ENCODE assay signal across 13 cellular contexts in the genomic region with DNA sequence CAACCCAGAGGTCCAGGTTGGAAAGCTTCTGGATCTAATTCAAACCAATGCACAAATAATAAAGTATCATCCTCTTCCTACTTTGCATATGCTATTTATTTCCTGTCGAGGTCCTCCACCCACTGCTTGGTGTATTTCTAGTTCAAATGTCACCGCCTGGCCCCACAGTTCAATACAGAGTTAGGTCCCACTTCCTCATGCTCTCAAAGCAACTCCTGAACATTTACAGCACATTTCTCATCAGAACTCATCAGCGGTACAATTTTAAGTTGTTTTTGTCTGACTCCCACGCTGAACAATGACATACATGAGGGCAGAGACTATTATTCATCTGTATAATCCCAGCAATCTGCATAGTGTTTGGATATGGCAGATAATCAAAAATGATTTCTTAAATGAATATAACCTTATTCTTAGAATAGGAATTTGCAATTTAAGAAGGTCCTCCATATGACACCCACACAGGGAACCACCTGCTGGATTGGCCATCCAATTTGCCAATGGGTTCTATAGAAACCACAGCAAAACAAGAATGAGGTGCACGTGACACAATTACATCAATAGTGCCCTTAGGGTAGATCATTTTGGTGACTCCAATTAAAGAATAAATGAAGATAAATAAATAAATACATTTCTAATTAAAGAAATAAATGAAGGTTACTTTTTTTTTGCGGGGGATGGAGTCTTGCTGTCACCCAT. TPM values are rescaled to one million over a fixed set of nuclear protein-coding genes. Genes with fewer than 3 reads are reported as not detected.
DNase-seq lines count a peak whose midpoint lies in the region; ATAC-seq and TF ChIP-seq lines count a peak whose summit lies in the region.
"Had no signal": no experiment of that assay in that cellular context is flagged by ENCODE, and none has a peak within 500 bp of the region (broad histone marks: within the 10 kb centered on the region; RNA-seq: fewer than 3 reads in every experiment).

No MANE protein-coding gene starts in this region.

- H3K27ac ChIP-seq in Karpas-422 (ENCODE audit: low read length) (peak overlapping the region; percentile 57), spleen (peak overlapping the region; percentile 26 to 79 (median 58))
- H3K27ac ChIP-seq: esophagus squamous epithelium had no signal

- peak overlapping the region; percentile 25 for H3K4me2 ChIP-seq in Karpas-422 (ENCODE audit: low read depth, low read length, poor library complexity, severe bottlenecking)
- H3K4me2 ChIP-seq: SK-N-SH had no signal

- H3K27ac Mint-ChIP-seq in activated CD4-positive, alpha-beta T cell treated with anti-CD3 and anti-CD28 coated beads for 36 hours = peak overlapping the region; percentile 84
- H3K27ac Mint-ChIP-seq in activated naive CD4-positive, alpha-beta T cell treated with anti-CD3 and anti-CD28 coated beads, Interleukin-2, amount 50 U/mL, for 24 hours = peak overlapping the region; percentile 90

- H3K9ac ChIP-seq in Karpas-422 (ENCODE audit: low read length) = no peak overlapping the region
- H3K9ac ChIP-seq: SK-N-SH had no signal

- H3K27me3 Mint-ChIP-seq in activated CD4-positive, alpha-beta T cell treated with anti-CD3 and anti-CD28 coated beads for 36 hours = no peaks in the 10 kb centered on the region
- no peaks in the 10 kb centered on the region for H3K27me3 Mint-ChIP-seq in activated naive CD4-positive, alpha-beta T cell treated with anti-CD3 and anti-CD28 coated beads, Interleukin-2, amount 50 U/mL, for 24 hours

- POLR2A ChIA-PET in activated CD4-positive, alpha-beta T cell treated with anti-CD3 and anti-CD28 coated beads for 36 hours (lab: Charles Lee) = no interaction called here

- H3K9me3 ChIP-seq in Karpas-422 (ENCODE audit: low read length) = no peaks in the 10 kb centered on the region
- no peaks in the 10 kb centered on the region for H3K9me3 ChIP-seq in spleen
- H3K9me3 ChIP-seq: esophagus squamous epithelium, SK-N-SH had no signal

- no peaks in the 10 kb centered on the region for H4K20me1 ChIP-seq in Karpas-422 (ENCODE audit: insufficient read depth, low read depth, low read length)

- peaks cover 6% of the 10 kb centered on the region; the same call in 1 of the 2 replicates for H3K36me3 ChIP-seq in Karpas-422 (ENCODE audit: insufficient read depth, low read length)
- H3K36me3 ChIP-seq in spleen = peaks cover 0 to 10% (median 3%) of the 10 kb centered on the region in 6 donors

- peak; percentile 32 for DNase-seq in activated CD4-positive, alpha-beta T cell treated with anti-CD3 and anti-CD28 coated beads for 36 hours
- no peak for DNase-seq in activated CD4-positive, alpha-beta T cell treated with anti-CD3 and anti-CD28 coated beads for 1 hour
- DNase-seq in Karpas-422 = peak; percentile 67
- DNase-seq in spleen = no peak
- no peak for DNase-seq in GDM1 (lab: John Stamatoyannopoulos, UW)
- DNase-seq in RPMI8226 = no peak
- DNase-seq: esophagus squamous epithelium, NCI-H524 treated with DMSO at 0.1 percent for 48 hours, SK-N-SH had no signal

- TF ChIP-seq CTCF in spleen (IDR thresholded peaks at IDR 0.05 in 8 of 11, conservative IDR thresholded peaks at IDR 0.05 in 3 of 11) = no peak

- TF ChIP-seq POLR2A in spleen (IDR thresholded peaks at IDR 0.05) = no peak

- H3K27me3 ChIP-seq in Karpas-422 (ENCODE audit: low read length) (no peaks in the 10 kb centered on the region), spleen (replicated peaks in 1 of 7) (no peaks in the 10 kb centered on the region)
- H3K27me3 ChIP-seq: esophagus squamous epithelium had no signal

- H3K4me1 Mint-ChIP-seq in activated CD4-positive, alpha-beta T cell treated with anti-CD3 and anti-CD28 coated beads for 36 hours = peaks cover 23% of the 10 kb centered on the region
- peaks cover 29% of the 10 kb centered on the region for H3K4me1 Mint-ChIP-seq in activated naive CD4-positive, alpha-beta T cell treated with anti-CD3 and anti-CD28 coated beads, Interleukin-2, amount 50 U/mL, for 24 hours

- H3K79me2 ChIP-seq in Karpas-422 (ENCODE audit: low read length) = no peaks in the 10 kb centered on the region

- no peak overlapping the region for H2AFZ ChIP-seq in Karpas-422 (ENCODE audit: low read length)

- no peak overlapping the region for H3K4me3 Mint-ChIP-seq in activated CD4-positive, alpha-beta T cell treated with anti-CD3 and anti-CD28 coated beads for 36 hours
- H3K4me3 Mint-ChIP-seq in activated naive CD4-positive, alpha-beta T cell treated with anti-CD3 and anti-CD28 coated beads, Interleukin-2, amount 50 U/mL, for 24 hours = peak overlapping the region; percentile 66

- peaks cover 9% of the 10 kb centered on the region for H3K36me3 Mint-ChIP-seq in activated CD4-positive, alpha-beta T cell treated with anti-CD3 and anti-CD28 coated beads for 36 hours (ENCODE audit: low read depth)
- peaks cover 4% of the 10 kb centered on the region for H3K36me3 Mint-ChIP-seq in activated naive CD4-positive, alpha-beta T cell treated with anti-CD3 and anti-CD28 coated beads, Interleukin-2, amount 50 U/mL, for 24 hours

- H3K4me1 ChIP-seq in Karpas-422 (ENCODE audit: low read length) (peaks cover 14% of the 10 kb centered on the region), spleen (peaks cover 4 to 39% (median 15%) of the 10 kb centered on the region in 6 donors)

- intact Hi-C loops in activated CD4-positive, alpha-beta T cell treated with anti-CD3 and anti-CD28 coated beads for 36 hours (cut with DNase I, micrococcal nuclease) = loop anchor here in 1 of 2 experiments (5.0 kb wide), 1 partner anchor 328 kb away; no protein-coding TSS in a partner anchor
- intact Hi-C loops in spleen (cut with DNase I; ENCODE audit: low total_unique reads) = no loop called here

- H3K4me3 ChIP-seq in Karpas-422 (ENCODE audit: low read length) (no peak overlapping the region), spleen (no peak overlapping the region)
- H3K4me3 ChIP-seq: esophagus squamous epithelium, skin epidermis had no signal

- no peaks in the 10 kb centered on the region for H3K9me3 Mint-ChIP-seq in activated CD4-positive, alpha-beta T cell treated with anti-CD3 and anti-CD28 coated beads for 36 hours (ENCODE audit: low read depth)
- no peaks in the 10 kb centered on the region for H3K9me3 Mint-ChIP-seq in activated naive CD4-positive, alpha-beta T cell treated with anti-CD3 and anti-CD28 coated beads, Interleukin-2, amount 50 U/mL, for 24 hours

- WGBS in spleen, 5 donors = 44 to 59% (median 53%) methylated on average over 6 of the region's 6 CpGs

- peak; percentile 61 for ATAC-seq in activated CD4-positive, alpha-beta T cell treated with anti-CD3 and anti-CD28 coated beads for 36 hours
- ATAC-seq in GM21515 (IDR thresholded peaks at IDR 0.05; ENCODE audit: unreplicated experiment) = no peak
- ATAC-seq: HCT116 had no signal

- H3K9me2 ChIP-seq in Karpas-422 (replicated peaks; ENCODE audit: insufficient read depth, low read length) = no peaks in the 10 kb centered on the region
- H3K9me2 ChIP-seq: SK-N-SH had no signal

- CTCF ChIA-PET in activated CD4-positive, alpha-beta T cell treated with anti-CD3 and anti-CD28 coated beads for 36 hours (lab: Charles Lee) = no interaction called here

RNA-seq across cellular contexts. Expression of a gene that starts 54.3 kb away (rescaled TPM):
- total RNA-seq in activated CD4-positive, alpha-beta T cell treated with anti-CD3 and anti-CD28 coated beads for 36 hours = 10 to 100 TPM; 23.3 to 29.7 TPM
- total RNA-seq in Karpas-422 (2014; rRNA removed; shearing (Covaris generic); ENCODE audit: low replicate concordance) = 17.0 and 41.8 TPM in 2 replicates
- total RNA-seq in spleen = 10 to 100 TPM; 11.4 to 16.1 (median 14.0) TPM
- polyA plus RNA-seq in spleen = 10 to 100 TPM; 12.3 to 15.1 (median 13.1) TPM

Comparison
In these comparisons a context has a peak if more than half of its experiments do, and no peak if none do; other contexts are left out.
1. DNase-seq: peak in activated CD4-positive, alpha-beta T cell treated with anti-CD3 and anti-CD28 coated beads for 36 hours (single experiment) and Karpas-422 (single experiment); none in activated CD4-positive, alpha-beta T cell treated with anti-CD3 and anti-CD28 coated beads for 1 hour (single experiment), spleen (single experiment), GDM1 (single experiment) and RPMI8226 (single experiment).